Comparison of ENCODE assay signal across 8 cellular contexts in the genomic region with DNA sequence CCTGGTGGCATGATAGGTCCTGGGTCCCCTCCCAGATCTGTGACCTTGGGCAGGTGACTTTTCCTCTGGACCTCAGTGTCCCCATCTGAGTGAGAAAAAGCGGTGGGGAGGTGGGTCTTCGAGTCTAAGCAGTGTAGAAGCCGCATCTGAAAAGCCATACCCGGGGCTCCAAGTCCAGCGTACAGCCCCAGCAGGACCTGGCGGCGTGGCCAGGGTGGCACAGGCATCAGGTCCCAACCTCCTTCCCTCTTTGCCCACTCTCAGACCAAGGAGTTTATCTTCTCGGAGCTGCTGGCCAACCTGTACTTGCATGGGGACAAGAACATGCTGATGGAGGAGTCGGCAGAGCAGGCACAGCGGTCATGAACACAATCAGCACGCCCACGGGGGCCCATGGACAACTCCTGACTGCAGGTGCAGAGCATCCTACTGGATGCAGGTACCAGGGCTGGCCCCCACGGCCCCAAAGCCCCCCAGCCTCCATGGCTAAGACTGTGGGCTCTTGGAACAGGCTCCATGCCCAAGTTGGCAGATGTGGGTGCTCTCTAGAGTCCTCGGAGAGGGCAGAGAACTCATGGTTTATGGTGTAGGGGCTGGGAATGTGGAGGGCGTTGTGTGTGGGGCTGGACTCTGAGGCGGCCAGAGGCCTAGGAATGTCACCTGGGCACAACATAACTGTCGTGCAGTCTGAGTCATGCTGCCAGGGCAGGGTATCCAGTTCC. TPM values are rescaled to one million over a fixed set of nuclear protein-coding genes. Genes with fewer than 3 reads are reported as not detected.
"Had no signal": no experiment of that assay in that cellular context is flagged by ENCODE, and none has a peak within 500 bp of the region (broad histone marks: within the 10 kb centered on the region; RNA-seq: fewer than 3 reads in every experiment).

No MANE protein-coding gene starts in this region.

RNA-seq across cellular contexts. Expression of a gene that starts 18.8 kb away (rescaled TPM):
- total RNA-seq: LHCN-M2, MCF 10A, NCI-H460, PC-9, Right ventricle myocardium superior, RPMI7951, SJSA1 had no signal
- polyA plus RNA-seq: SK-N-SH had no signal
